In genomic region chr17:81701288-81702071, GRCh38 we compare ENCODE assay signal across 8 cellular contexts. TPM values are rescaled to one million over a fixed set of nuclear protein-coding genes. Genes with fewer than 3 reads are reported as not detected.
DNase-seq lines count a peak whose midpoint lies in the region; ATAC-seq, FAIRE-seq and TF ChIP-seq lines count a peak whose summit lies in the region.

No MANE protein-coding gene starts in this region.

- no peaks in the 10 kb centered on the region for H3K27me3 Mint-ChIP-seq in activated naive CD4-positive, alpha-beta T cell treated with anti-CD3 and anti-CD28 coated beads, Interleukin-2, amount 10 ng/mL, durations not matched to agents 7 days and 5 days
- H3K27me3 Mint-ChIP-seq in T-cell (no peaks in the 10 kb centered on the region), glutamatergic neuron (ENCODE audit: unreplicated experiment) (peaks cover 5% of the 10 kb centered on the region)

- FAIRE-seq in H54 (lab: Jason Lieb, UNC): no peak

- H3K4me3 Mint-ChIP-seq in activated naive CD4-positive, alpha-beta T cell treated with anti-CD3 and anti-CD28 coated beads, Interleukin-2, amount 10 ng/mL, durations not matched to agents 7 days and 5 days: peak overlapping the region; percentile 86
- H3K4me3 Mint-ChIP-seq in T-cell (peak overlapping the region; percentile 54 to 91 (median 87)), glutamatergic neuron (ENCODE audit: unreplicated experiment) (peak overlapping the region; percentile 92)

- DNase-seq in activated naive CD4-positive, alpha-beta T cell treated with anti-CD3 and anti-CD28 coated beads, Interleukin-2, amount 10 ng/mL, durations not matched to agents 7 days and 5 days: peak; percentile 42
- DNase-seq in activated naive CD4-positive, alpha-beta T cell treated with anti-CD3 and anti-CD28 coated beads, Interleukin-2, amount 50 U/mL, for 16 hours: no peak
- DNase-seq in T-cell (no peak), glutamatergic neuron (no peak), thoracic aorta (ENCODE audit: low spot score) (no peak), H54 (ENCODE audit: insufficient read length, low spot score) (no peak)

- no peaks in the 10 kb centered on the region for H3K27me3 ChIP-seq in thoracic aorta (replicated peaks; ENCODE audit: insufficient read depth)

- peaks cover 18 to 27% of the 10 kb centered on the region in 2 donors for H3K4me1 ChIP-seq in thoracic aorta (ENCODE audit: control insufficient read depth in 1 of 2, low read depth in 2 of 2)

- H3K9me3 ChIP-seq in thoracic aorta: no peaks in the 10 kb centered on the region

- ATAC-seq in T-cell (replicated peaks in 1 of 4): no peak
- ATAC-seq in thoracic aorta (ENCODE audit: insufficient number of reproducible peaks, low FRiP score, low read depth): no peak
- no peak for ATAC-seq in GM18517 (IDR thresholded peaks at IDR 0.05; ENCODE audit: unreplicated experiment)
- ATAC-seq in GM18867 (IDR thresholded peaks at IDR 0.05; ENCODE audit: unreplicated experiment): no peak

- POLR2A ChIA-PET in T-cell (lab: Charles Lee): no interaction called here

- CTCF ChIA-PET in activated naive CD4-positive, alpha-beta T cell treated with anti-CD3 and anti-CD28 coated beads, Interleukin-2, amount 10 ng/mL, durations not matched to agents 7 days and 5 days (lab: Charles Lee): interaction anchor here (0.8 to 1.7 kb wide), 3 partner anchors 18 to 30 kb away, joined by 3 to 8 read pairs (median 4); partner anchors contain the start of genes ARL16 and HGS
- CTCF ChIA-PET in T-cell (lab: Charles Lee): no interaction called here

- H3K4me1 Mint-ChIP-seq in activated naive CD4-positive, alpha-beta T cell treated with anti-CD3 and anti-CD28 coated beads, Interleukin-2, amount 10 ng/mL, durations not matched to agents 7 days and 5 days: peaks cover 42% of the 10 kb centered on the region
- H3K4me1 Mint-ChIP-seq in T-cell (peaks cover 21 to 33% (median 29%) of the 10 kb centered on the region in 3 donors), glutamatergic neuron (ENCODE audit: low read depth, unreplicated experiment) (peaks cover 2% of the 10 kb centered on the region)

- TF ChIP-seq POLR2A in H54 (IDR thresholded peaks at IDR 0.05; ENCODE audit: low read depth, low read length): no peak

- TF ChIP-seq CTCF in glutamatergic neuron (IDR thresholded peaks at IDR 0.05; ENCODE audit: partially characterized antibody, unreplicated experiment) (no peak), thoracic aorta (IDR thresholded peaks at IDR 0.05) (no peak)

- H3K9me3 Mint-ChIP-seq in activated naive CD4-positive, alpha-beta T cell treated with anti-CD3 and anti-CD28 coated beads, Interleukin-2, amount 10 ng/mL, durations not matched to agents 7 days and 5 days: no peaks in the 10 kb centered on the region
- H3K9me3 Mint-ChIP-seq in T-cell: no peaks in the 10 kb centered on the region
- peaks cover 13% of the 10 kb centered on the region for H3K9me3 Mint-ChIP-seq in glutamatergic neuron (ENCODE audit: unreplicated experiment)

- H3K27ac ChIP-seq in thoracic aorta: no peak overlapping the region

- H3K36me3 Mint-ChIP-seq in activated naive CD4-positive, alpha-beta T cell treated with anti-CD3 and anti-CD28 coated beads, Interleukin-2, amount 10 ng/mL, durations not matched to agents 7 days and 5 days: peaks cover 60% of the 10 kb centered on the region
- H3K36me3 Mint-ChIP-seq in T-cell: peaks cover 36% of the 10 kb centered on the region
- no peaks in the 10 kb centered on the region for H3K36me3 Mint-ChIP-seq in glutamatergic neuron (ENCODE audit: unreplicated experiment)

- peaks cover 27% of the 10 kb centered on the region for H3K36me3 ChIP-seq in thoracic aorta

- peak overlapping the region; percentile 97 for H3K27ac Mint-ChIP-seq in activated naive CD4-positive, alpha-beta T cell treated with anti-CD3 and anti-CD28 coated beads, Interleukin-2, amount 10 ng/mL, durations not matched to agents 7 days and 5 days
- H3K27ac Mint-ChIP-seq in T-cell (no peak overlapping the region), glutamatergic neuron (ENCODE audit: unreplicated experiment) (no peak overlapping the region)

- H3K4me3 ChIP-seq in thoracic aorta: peak overlapping the region; percentile 72

RNA-seq across cellular contexts. Expression of gene MRPL12, which starts 1.7 kb away (rescaled TPM):
- 10 to 100 TPM; 18.5 to 33.5 (median 31.4) TPM for total RNA-seq in T-cell
- 57.7 TPM for total RNA-seq in glutamatergic neuron (ENCODE audit: unreplicated experiment)
- 10 to 100 TPM; 19.8 to 33.4 TPM for total RNA-seq in thoracic aorta

RNA-seq across cellular contexts. Expression of gene SLC25A10, which starts 10.6 kb away (rescaled TPM):
- total RNA-seq in T-cell (1 to 10 TPM; 3.3 to 8.3 (median 7.4) TPM), glutamatergic neuron (ENCODE audit: unreplicated experiment) (60.8 TPM), thoracic aorta (1 to 10 TPM; 2.2 to 4.7 TPM)

RNA-seq across cellular contexts. Expression of gene HGS, which starts 17.7 kb away (rescaled TPM):
- total RNA-seq in T-cell: 100 to 1,000 TPM; 114 to 205 (median 181) TPM
- 167 TPM for total RNA-seq in glutamatergic neuron (ENCODE audit: unreplicated experiment)
- total RNA-seq in thoracic aorta: 100 to 1,000 TPM in 1 of 2 donors, 10 to 100 TPM in 1; 93.8 to 108 TPM

RNA-seq across cellular contexts. Expression of gene ARL16, which starts 17.9 kb away (rescaled TPM):
- total RNA-seq in T-cell: 10 to 100 TPM; 30.9 to 51.0 (median 39.3) TPM
- total RNA-seq in glutamatergic neuron (ENCODE audit: unreplicated experiment): 55.2 TPM
- 10 to 100 TPM; 34.4 to 40.7 TPM for total RNA-seq in thoracic aorta

RNA-seq across cellular contexts. Expression of gene CCDC137, which starts 34.9 kb away (rescaled TPM):
- 10 to 100 TPM; 15.9 to 33.9 (median 30.0) TPM for total RNA-seq in T-cell
- 33.8 TPM for total RNA-seq in glutamatergic neuron (ENCODE audit: unreplicated experiment)
- total RNA-seq in thoracic aorta: 10 to 100 TPM in 1 of 2 donors, 1 to 10 TPM in 1; 7.3 to 10.8 TPM
